In genomic region chr5:93320920-93321319, GRCh38 we compare ENCODE assay signal across 13 cellular contexts.
"Had no signal": no experiment of that assay in that cellular context is flagged by ENCODE, and none has a peak within 500 bp of the region (broad histone marks: within the 10 kb centered on the region; RNA-seq: fewer than 3 reads in every experiment).

No MANE protein-coding gene starts in this region.

- H3K4me1 ChIP-seq: parathyroid adenoma, tibial artery had no signal

- H3K36me3 ChIP-seq: tibial artery had no signal

- DNase-seq: activated CD4-positive, alpha-beta T cell treated with anti-CD3 and anti-CD28 coated beads, Interleukin-2, amount 10 ng/mL, durations not matched to agents 7 days and 5 days; activated CD8-positive, alpha-beta memory T cell treated with anti-CD3 and anti-CD28 coated beads for 24 hours; activated naive CD4-positive, alpha-beta T cell; anterior cingulate cortex; erythroblast; hypothalamus; kidney; mesendoderm; tibial artery had no signal

- H3K27ac ChIP-seq: parathyroid adenoma, tibial artery had no signal

- H3K4me3 ChIP-seq: tibial artery had no signal

- FAIRE-seq: bronchial epithelial cell, kidney, urothelium cell line had no signal

- ATAC-seq: stimulated activated effector memory CD8-positive, alpha-beta T cell treated with anti-CD3 and anti-CD28 coated beads, Interleukin-12 subunit alpha, Interleukin-12 subunit beta, amount 100 ng/mL, for 72 hours had no signal

- H3K27me3 ChIP-seq: tibial artery had no signal

- H3K9me3 ChIP-seq: tibial artery had no signal
